In the genomic region with DNA sequence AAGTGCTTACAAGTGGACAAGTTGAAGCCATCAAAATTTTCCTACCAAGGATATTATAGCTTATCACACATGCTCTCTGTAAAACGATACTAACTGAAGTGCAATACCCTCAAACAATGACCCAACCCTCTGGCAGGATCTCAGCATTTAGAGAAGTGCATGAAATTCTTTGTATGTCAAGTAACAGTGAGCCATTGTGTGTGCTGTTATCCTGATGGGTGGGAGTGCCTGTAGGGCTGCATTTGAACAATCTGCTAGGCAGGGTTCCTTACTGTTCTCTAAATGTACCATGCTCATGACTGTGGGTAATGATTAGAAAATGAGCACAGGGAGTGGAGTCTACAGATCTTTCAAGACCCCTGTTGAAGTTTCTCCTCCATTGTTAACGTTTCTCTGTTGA, we compare ENCODE assay signal across 24 cellular contexts.
DNase-seq lines count a peak whose midpoint lies in the region; ATAC-seq and TF ChIP-seq lines count a peak whose summit lies in the region.
"Had no signal": no experiment of that assay in that cellular context is flagged by ENCODE, and none has a peak within 500 bp of the region (broad histone marks: within the 10 kb centered on the region; RNA-seq: fewer than 3 reads in every experiment).

No MANE protein-coding gene starts in this region.

- no peaks in the 10 kb centered on the region for H3K36me3 ChIP-seq in SJCRH30
- no peaks in the 10 kb centered on the region for H3K36me3 ChIP-seq in lower lobe of right lung
- H3K36me3 ChIP-seq: Peyer's patch had no signal

- no peak for TF ChIP-seq CTCF in lower lobe of right lung (IDR thresholded peaks at IDR 0.05)

- H3K4me3 ChIP-seq in SJCRH30 (no peak overlapping the region), lower lobe of right lung (no peak overlapping the region)
- H3K4me3 ChIP-seq: GM12878, Peyer's patch had no signal

- H3K4me1 ChIP-seq in SJCRH30 (no peaks in the 10 kb centered on the region; the same call in 1 of the 2 replicates), lower lobe of right lung (no peaks in the 10 kb centered on the region)
- H3K4me1 ChIP-seq: Peyer's patch had no signal

- H3K9me3 ChIP-seq in SJCRH30 (replicated peaks) (no peaks in the 10 kb centered on the region), lower lobe of right lung (no peaks in the 10 kb centered on the region)
- H3K9me3 ChIP-seq: Peyer's patch had no signal

- intact Hi-C loops in sciatic nerve (cut with DNase I) = no loop called here
- intact Hi-C loops in lower lobe of right lung (cut with DNase I) = no loop called here

- H3K27ac ChIP-seq in SJCRH30 (0 out of 2 replicates have a peak overlapping the region, but pooled peaks have one; percentile 14), lower lobe of right lung (no peak overlapping the region)
- H3K27ac ChIP-seq: HL-60, Peyer's patch had no signal

- ATAC-seq in sciatic nerve (peak; percentile 39), GM21717 (IDR thresholded peaks at IDR 0.05; ENCODE audit: unreplicated experiment) (no peak), lower lobe of right lung (no peak)
- ATAC-seq: GM12878 had no signal

- DNase-seq in Ammon's horn (ENCODE audit: low spot score) (peak; percentile 29), SJCRH30 (peak; percentile 38 to 68), foreskin melanocyte (peak; percentile 83), sciatic nerve (ENCODE audit: low spot score) (no peak), lower lobe of right lung (no peak), OCI-M2 (lab: John Stamatoyannopoulos, UW; ENCODE audit: unreplicated experiment) (no peak), germinal center (ENCODE audit: low spot score) (no peak)
- DNase-seq: 8988T, ACHN, DMS53, GOT3, HCEC 1CT, NCI-H1048, NCI-H1417, NCI-H1694, NCI-H2029 treated with DMSO at 0.1 percent for 48 hours, NCI-H2171, NCI-H226, NCI-H510A, NCI-H69, Peyer's patch had no signal

- no peaks in the 10 kb centered on the region for H3K27me3 ChIP-seq in SJCRH30
- no peaks in the 10 kb centered on the region for H3K27me3 ChIP-seq in lower lobe of right lung (ENCODE audit: low read depth)
- H3K27me3 ChIP-seq: Peyer's patch had no signal

Comparison
In these comparisons a context has a peak if more than half of its experiments do, and no peak if none do; other contexts are left out.
1. DNase-seq: peak in Ammon's horn (single experiment), SJCRH30 (2 of 2) and foreskin melanocyte (single experiment); none in sciatic nerve (single experiment), lower lobe of right lung (single experiment), OCI-M2 (single experiment) and germinal center (single experiment).